Comparison of ENCODE assay signal across 18 cellular contexts in genomic region chr4:38774181-38774580, GRCh38. TPM values are rescaled to one million over a fixed set of nuclear protein-coding genes. Genes with fewer than 3 reads are reported as not detected.
DNase-seq lines count a peak whose midpoint lies in the region; ATAC-seq and TF ChIP-seq lines count a peak whose summit lies in the region.
"Had no signal": no experiment of that assay in that cellular context is flagged by ENCODE, and none has a peak within 500 bp of the region (broad histone marks: within the 10 kb centered on the region; RNA-seq: fewer than 3 reads in every experiment).

No MANE protein-coding gene starts in this region.

- H3K27me3 ChIP-seq in breast epithelium (no peaks in the 10 kb centered on the region), A673 (replicated peaks; ENCODE audit: insufficient read depth, low read depth, low read length, poor library complexity) (no peaks in the 10 kb centered on the region)

- CTCF ChIA-PET in MCF 10A (lab: Yijun Ruan, JAX) (interaction anchor here (1.2 to 6.8 kb wide), 4 partner anchors 8 to 121 kb away, joined by 3 to 70 read pairs (median 7); partner anchors contain the start of genes TLR1 and TLR10), A673 (lab: Charles Lee) (no interaction called here)

- H3K27ac ChIP-seq in breast epithelium (no peak overlapping the region), A673 (ENCODE audit: low read depth, low read length, poor library complexity, severe bottlenecking) (no peak overlapping the region)

- no peak overlapping the region for H3K4me3 Mint-ChIP-seq in MCF 10A (ENCODE audit: unreplicated experiment)
- H3K4me3 Mint-ChIP-seq: CD4-positive, CD25-positive, alpha-beta regulatory T cell had no signal

- H3K27ac Mint-ChIP-seq in MCF 10A (ENCODE audit: low read depth, unreplicated experiment) = peak overlapping the region; percentile 7
- H3K27ac Mint-ChIP-seq: CD4-positive, CD25-positive, alpha-beta regulatory T cell had no signal

- H3K9me3 Mint-ChIP-seq in MCF 10A (ENCODE audit: unreplicated experiment) = peaks cover 7% of the 10 kb centered on the region

- ATAC-seq in GM21515 (IDR thresholded peaks at IDR 0.05; ENCODE audit: unreplicated experiment) (no peak), GM19397 (IDR thresholded peaks at IDR 0.05; ENCODE audit: unreplicated experiment) (no peak)
- ATAC-seq: HCT116, Right ventricle myocardium inferior had no signal

- H3K4me1 ChIP-seq in breast epithelium (no peaks in the 10 kb centered on the region), A673 (ENCODE audit: insufficient read depth, low read length, poor library complexity, severe bottlenecking) (no peaks in the 10 kb centered on the region)
- H3K4me1 ChIP-seq: BE2C had no signal

- H3K36me3 Mint-ChIP-seq in MCF 10A (ENCODE audit: insufficient read depth, unreplicated experiment) = peaks cover 6% of the 10 kb centered on the region
- H3K36me3 Mint-ChIP-seq: CD4-positive, CD25-positive, alpha-beta regulatory T cell had no signal

- peak; percentile 64 for DNase-seq in MCF 10A (ENCODE audit: unreplicated experiment)
- no peak for DNase-seq in breast epithelium (ENCODE audit: low spot score in 2 of 2)
- peak; percentile 33 to 56 for DNase-seq in cardiac fibroblast (ENCODE audit: low read depth in 2 of 2)
- peak; percentile 29 for DNase-seq in iris pigment epithelial cell (ENCODE audit: low read depth)
- no peak for DNase-seq in NCI-H2081 (lab: John Stamatoyannopoulos, UW)
- no peak for DNase-seq in A673 (ENCODE audit: low spot score)
- DNase-seq: 8988T; BE2C; Caco-2; CD4-positive, CD25-positive, alpha-beta regulatory T cell; GOT3; NCI-H1105 treated with DMSO at 0.1 percent for 48 hours; NCI-H1694 treated with DMSO at 0.1 percent for 48 hours; NCI-H345 had no signal

- no peak for TF ChIP-seq CTCF in MCF 10A (IDR thresholded peaks at IDR 0.05; ENCODE audit: unreplicated experiment)
- TF ChIP-seq CTCF in breast epithelium (IDR thresholded peaks at IDR 0.05) = no peak
- no peak for TF ChIP-seq CTCF in cardiac fibroblast (IDR thresholded peaks at IDR 0.05; ENCODE audit: low read depth, low read length)
- TF ChIP-seq CTCF in A673 (conservative IDR thresholded peaks at IDR 0.05; ENCODE audit: low read depth, low read length) = no peak

- H3K4me1 Mint-ChIP-seq in MCF 10A (ENCODE audit: insufficient read depth, unreplicated experiment) = peaks cover 17% of the 10 kb centered on the region
- H3K4me1 Mint-ChIP-seq: CD4-positive, CD25-positive, alpha-beta regulatory T cell had no signal

- POLR2A ChIA-PET in MCF 10A (lab: Yijun Ruan, JAX) (interaction anchor here (1.1 kb wide), 1 partner anchor 9 kb away, joined by 4 read pairs; no protein-coding TSS in a partner anchor), A673 (lab: Charles Lee; ENCODE audit: low non-redundant PET) (no interaction called here)

- intact Hi-C loops in MCF 10A (cut with micrococcal nuclease) (no loop called here), breast epithelium (cut with DNase I; ENCODE audit: low total_unique reads) (no loop called here), A673 (cut with micrococcal nuclease; ENCODE audit: unreplicated experiment) (no loop called here)

- H3K36me3 ChIP-seq in breast epithelium (no peaks in the 10 kb centered on the region), A673 (ENCODE audit: insufficient read depth, low read length, poor library complexity, severe bottlenecking) (no peaks in the 10 kb centered on the region)
- H3K36me3 ChIP-seq: BE2C had no signal

- H3K9me3 ChIP-seq in breast epithelium (no peaks in the 10 kb centered on the region), A673 (ENCODE audit: low read depth, low read length, poor library complexity, severe bottlenecking) (no peaks in the 10 kb centered on the region)
- H3K9me3 ChIP-seq: BE2C had no signal

- TF ChIP-seq POLR2A in breast epithelium (IDR thresholded peaks at IDR 0.05) = no peak

- BruUV-seq in MCF 10A (replicated peaks; lab: Mats Ljungman, UMichigan) (no TSS peak), A673 (replicated peaks; lab: Mats Ljungman, UMichigan) (no TSS peak)

- no peaks in the 10 kb centered on the region for H3K27me3 Mint-ChIP-seq in MCF 10A (ENCODE audit: insufficient read depth, unreplicated experiment)

- no peak overlapping the region for H3K4me3 ChIP-seq in breast epithelium
- no peak overlapping the region for H3K4me3 ChIP-seq in cardiac fibroblast (replicated peaks in 1 of 2; ENCODE audit: low read depth in 2 of 2, low read length in 2 of 2)
- no peak overlapping the region for H3K4me3 ChIP-seq in A673 (ENCODE audit: low read depth, low read length, poor library complexity, severe bottlenecking)

RNA-seq across cellular contexts. Expression of gene TLR10, which starts 8.6 kb away (rescaled TPM):
- not detected in 2 replicates for total RNA-seq in MCF 10A (2022)
- total RNA-seq in breast epithelium = 1 to 10 TPM in 2 of 3 donors, under 1 TPM in 1; 0.48 to 1.3 (median 1.3) TPM
- total RNA-seq in A673 (2021) = not detected in 2 replicates
- total RNA-seq: Caco-2, Right ventricle myocardium inferior had no signal

RNA-seq across cellular contexts. Expression of gene TLR1, which starts 30.4 kb away (rescaled TPM):
- total RNA-seq in MCF 10A (2022) (1.9 and 2.2 TPM in 2 replicates), breast epithelium (10 to 100 TPM; 13.1 to 39.7 (median 18.7) TPM), A673 (2021) (0.15 and 0.37 TPM in 2 replicates)
- total RNA-seq: Caco-2 had no signal

Comparison
In these comparisons a context has a peak if more than half of its experiments do, and no peak if none do; other contexts are left out.
1. DNase-seq: peak in MCF 10A (single experiment), cardiac fibroblast (2 of 2) and iris pigment epithelial cell (single experiment); none in breast epithelium (0 of 2), NCI-H2081 (0 of 2) and A673 (single experiment).